Comparison of ENCODE assay signal across 18 cellular contexts in genomic region chr18:11775436-11775835, GRCh38.
A peak's percentile ranks its signal among the peaks of the same experiment; 100 is the strongest.
DNase-seq lines count a peak whose midpoint lies in the region; ATAC-seq and TF ChIP-seq lines count a peak whose summit lies in the region.
"Had no signal": no experiment of that assay in that cellular context is flagged by ENCODE, and none has a peak within 500 bp of the region (broad histone marks: within the 10 kb centered on the region; RNA-seq: fewer than 3 reads in every experiment).

No MANE protein-coding gene starts in this region.

- H3K27me3 Mint-ChIP-seq in nephron progenitor cell (ENCODE audit: low read depth, poor library complexity) = peaks cover 6% of the 10 kb centered on the region
- peaks cover 26 to 44% of the 10 kb centered on the region in 2 donors for H3K27me3 Mint-ChIP-seq in effector memory CD8-positive, alpha-beta T cell

- TF ChIP-seq POLR2A in NB4 (IDR thresholded peaks at IDR 0.05; ENCODE audit: extremely low read depth, insufficient read length) (no peak), gastroesophageal sphincter (IDR thresholded peaks at IDR 0.05) (no peak)

- peaks cover 7% of the 10 kb centered on the region for H3K4me1 Mint-ChIP-seq in nephron progenitor cell
- no peaks in the 10 kb centered on the region for H3K4me1 Mint-ChIP-seq in effector memory CD8-positive, alpha-beta T cell (ENCODE audit: low read depth in 2 of 2)
- H3K4me1 Mint-ChIP-seq: B cell; CD14-positive monocyte; CD8-positive, alpha-beta memory T cell; GM23338 had no signal

- TF ChIP-seq CTCF in NB4 (IDR thresholded peaks at IDR 0.05; ENCODE audit: low read depth, low read length) (no peak), nephron progenitor cell (IDR thresholded peaks at IDR 0.05) (no peak), gastroesophageal sphincter (IDR thresholded peaks at IDR 0.05) (no peak)

- no peak overlapping the region for H3K4me3 Mint-ChIP-seq in nephron progenitor cell
- no peak overlapping the region for H3K4me3 Mint-ChIP-seq in effector memory CD8-positive, alpha-beta T cell
- H3K4me3 Mint-ChIP-seq: B cell; CD14-positive monocyte; CD4-positive, alpha-beta T cell; CD8-positive, alpha-beta memory T cell; GM23338; H9 had no signal

- H3K4me1 ChIP-seq in gastroesophageal sphincter = peaks cover 0 to 11% (median 0%) of the 10 kb centered on the region in 3 donors

- no peak overlapping the region for H3K4me3 ChIP-seq in NB4 (ENCODE audit: low read depth, low read length)
- no peak overlapping the region for H3K4me3 ChIP-seq in gastroesophageal sphincter
- H3K4me3 ChIP-seq: BLaER1 treated with 17β-estradiol and CSF1 and Interleukin-3, amounts not matched to agents 10 nM and 100 nM; GM23338 had no signal

- no peaks in the 10 kb centered on the region for H3K9me3 Mint-ChIP-seq in nephron progenitor cell
- no peaks in the 10 kb centered on the region for H3K9me3 Mint-ChIP-seq in effector memory CD8-positive, alpha-beta T cell
- H3K9me3 Mint-ChIP-seq: CD4-positive, alpha-beta T cell; GM23338; H9 had no signal

- no peaks in the 10 kb centered on the region for H3K36me3 ChIP-seq in gastroesophageal sphincter
- H3K36me3 ChIP-seq: BLaER1 treated with 17β-estradiol and CSF1 and Interleukin-3, amounts not matched to agents 10 nM and 100 nM had no signal

- no peak for ATAC-seq in gastroesophageal sphincter
- no peak for ATAC-seq in effector memory CD8-positive, alpha-beta T cell (replicated peaks)
- ATAC-seq: GM23338 had no signal

- no peaks in the 10 kb centered on the region for H3K9me3 ChIP-seq in gastroesophageal sphincter
- H3K9me3 ChIP-seq: BLaER1 treated with 17β-estradiol and CSF1 and Interleukin-3, amounts not matched to agents 10 nM and 100 nM had no signal

- no peaks in the 10 kb centered on the region for H3K27me3 ChIP-seq in gastroesophageal sphincter
- H3K27me3 ChIP-seq: BLaER1 treated with 17β-estradiol and CSF1 and Interleukin-3, amounts not matched to agents 10 nM and 100 nM had no signal

- H3K27ac ChIP-seq in gastroesophageal sphincter = no peak overlapping the region
- H3K27ac ChIP-seq: 22Rv1; BLaER1 treated with 17β-estradiol and CSF1 and Interleukin-3, amounts not matched to agents 10 nM and 100 nM had no signal

- peak overlapping the region; percentile 94 for H3K27ac Mint-ChIP-seq in nephron progenitor cell
- H3K27ac Mint-ChIP-seq in effector memory CD8-positive, alpha-beta T cell = no peak overlapping the region
- H3K27ac Mint-ChIP-seq: B cell; CD14-positive monocyte; CD4-positive, alpha-beta T cell; GM23338 had no signal

- peaks cover 11% of the 10 kb centered on the region for H3K36me3 Mint-ChIP-seq in nephron progenitor cell (ENCODE audit: low read depth)
- H3K36me3 Mint-ChIP-seq in effector memory CD8-positive, alpha-beta T cell (ENCODE audit: insufficient read depth) = no peaks in the 10 kb centered on the region
- H3K36me3 Mint-ChIP-seq: CD14-positive monocyte; CD8-positive, alpha-beta memory T cell had no signal

- no peak for TF ChIP-seq EP300 in gastroesophageal sphincter (IDR thresholded peaks at IDR 0.05)

- 87 to 97% methylated on average over 4 to 7 of the region's 9 CpGs for whole genome bisulfite sequencing in gastroesophageal sphincter (ENCODE audit: low coverage in 1 of 2), 2 donors

- peak; percentile 3 for DNase-seq in SIG-M5 treated with dmso at 0.1 percent for 504 hours (lab: John Stamatoyannopoulos, UW; ENCODE audit: unreplicated experiment)
- DNase-seq in SIG-M5 (lab: John Stamatoyannopoulos, UW) = no peak
- DNase-seq in NB4 (ENCODE audit: low read depth) = peak; percentile 61
- DNase-seq in nephron progenitor cell = no peak
- DNase-seq in effector memory CD8-positive, alpha-beta T cell = no peak
- DNase-seq: Calu3; CD4-positive, alpha-beta T cell; CD8-positive, alpha-beta memory T cell; DMS53; DMS79 treated with DMSO at 0.1 percent for 48 hours; GF-D8; H9 had no signal

Comparison
In these comparisons a context has a peak if more than half of its experiments do, and no peak if none do; other contexts are left out.
1. DNase-seq: peak in SIG-M5 treated with dmso at 0.1 percent for 504 hours (single experiment) and NB4 (single experiment); none in SIG-M5 (single experiment), nephron progenitor cell (single experiment) and effector memory CD8-positive, alpha-beta T cell (0 of 3).